ENCODE assay signal across 13 cellular contexts in the genomic region with DNA sequence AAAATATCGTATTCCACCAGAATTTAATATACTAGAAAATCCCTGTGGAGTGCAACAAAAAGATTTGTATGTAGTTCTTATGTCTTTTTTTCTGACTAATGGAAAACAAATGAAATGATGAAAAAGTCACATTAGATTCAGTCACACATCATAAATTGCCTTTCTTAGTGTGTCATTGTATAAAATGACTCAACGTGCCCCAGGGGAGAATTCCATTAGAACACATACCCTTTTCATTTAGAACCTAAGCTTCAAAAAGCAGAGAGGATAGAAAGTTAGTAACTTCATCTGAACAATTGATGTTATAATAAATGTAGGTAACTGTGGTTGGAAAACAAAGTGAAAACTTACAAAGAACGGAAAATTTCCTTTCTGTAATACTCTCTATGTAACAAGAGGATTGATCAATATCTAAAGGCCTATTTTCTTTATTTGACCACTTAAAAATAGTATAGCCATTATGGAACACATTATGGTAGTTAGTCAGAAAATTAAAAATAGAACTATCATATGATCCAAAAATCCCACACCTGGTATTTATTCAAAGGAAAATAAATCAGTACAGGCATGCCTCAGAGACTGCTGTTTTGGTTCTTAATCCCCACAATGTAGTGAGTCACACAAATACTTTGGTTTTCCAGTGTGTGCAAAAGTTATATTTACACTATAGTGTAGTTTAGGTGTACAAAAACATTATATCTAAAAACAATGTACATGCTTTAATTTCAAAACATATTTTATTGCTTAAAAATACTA.
DNase-seq lines count a peak whose midpoint lies in the region; ATAC-seq and TF ChIP-seq lines count a peak whose summit lies in the region.
"Had no signal": no experiment of that assay in that cellular context is flagged by ENCODE, and none has a peak within 500 bp of the region (broad histone marks: within the 10 kb centered on the region; RNA-seq: fewer than 3 reads in every experiment).

No MANE protein-coding gene starts in this region.

- no peak for TF ChIP-seq CTCF in astrocyte of the cerebellum (IDR thresholded peaks at IDR 0.05; ENCODE audit: low read depth, low read length, missing control alignments)
- TF ChIP-seq CTCF in left ventricle myocardium inferior (IDR thresholded peaks at IDR 0.05; ENCODE audit: borderline replicate concordance) = no peak

- H3K27ac ChIP-seq in left ventricle myocardium inferior (replicated peaks) = no peak overlapping the region
- H3K27ac ChIP-seq: HL-60 had no signal

- H3K4me3 ChIP-seq in astrocyte of the cerebellum (ENCODE audit: low read depth, low read length) = no peak overlapping the region
- no peak overlapping the region for H3K4me3 ChIP-seq in left ventricle myocardium inferior

- intact Hi-C loops in left ventricle myocardium inferior (cut with micrococcal nuclease) = no loop called here

- peaks cover 23% of the 10 kb centered on the region for H3K9me3 ChIP-seq in left ventricle myocardium inferior (replicated peaks)

- in situ Hi-C loops in astrocyte of the cerebellum (cut with HindIII; ENCODE audit: low sequenced_read_pairs) = no loop called here

- DNase-seq in COLO829 (ENCODE audit: low spot score) (peak; percentile 78), LHCN-M2 (ENCODE audit: low read depth) (peak; percentile 19), astrocyte of the cerebellum (ENCODE audit: low read depth) (peak; percentile 62), left kidney (ENCODE audit: low read depth, low spot score) (peak; percentile 52), left ventricle myocardium inferior (no peak), NCI-H82 (lab: John Stamatoyannopoulos, UW) (no peak), DMS 273 (lab: John Stamatoyannopoulos, UW; ENCODE audit: unreplicated experiment) (no peak)
- DNase-seq: anterior cingulate cortex; left ventricle myocardium superior; NCI-H1105; stimulated activated CD4-positive, alpha-beta T cell treated with anti-CD3 and anti-CD28 coated beads, Interleukin-4, amount 100 ng/mL, for 4 hours had no signal

- no peaks in the 10 kb centered on the region for H3K4me1 ChIP-seq in left ventricle myocardium inferior

- no peaks in the 10 kb centered on the region for H3K36me3 ChIP-seq in left ventricle myocardium inferior

- no peak for ATAC-seq in GM19035 (IDR thresholded peaks at IDR 0.05; ENCODE audit: unreplicated experiment)
- ATAC-seq: left ventricle myocardium superior had no signal

- no peaks in the 10 kb centered on the region for H3K27me3 ChIP-seq in left ventricle myocardium inferior (ENCODE audit: low read depth)

Comparison
In these comparisons a context has a peak if more than half of its experiments do, and no peak if none do; other contexts are left out.
1. DNase-seq: peak in COLO829 (single experiment), LHCN-M2 (single experiment), astrocyte of the cerebellum (single experiment) and left kidney (single experiment); none in left ventricle myocardium inferior (single experiment), NCI-H82 (single experiment) and DMS 273 (single experiment).